ENCODE assay signal across 12 cellular contexts in the genomic region with DNA sequence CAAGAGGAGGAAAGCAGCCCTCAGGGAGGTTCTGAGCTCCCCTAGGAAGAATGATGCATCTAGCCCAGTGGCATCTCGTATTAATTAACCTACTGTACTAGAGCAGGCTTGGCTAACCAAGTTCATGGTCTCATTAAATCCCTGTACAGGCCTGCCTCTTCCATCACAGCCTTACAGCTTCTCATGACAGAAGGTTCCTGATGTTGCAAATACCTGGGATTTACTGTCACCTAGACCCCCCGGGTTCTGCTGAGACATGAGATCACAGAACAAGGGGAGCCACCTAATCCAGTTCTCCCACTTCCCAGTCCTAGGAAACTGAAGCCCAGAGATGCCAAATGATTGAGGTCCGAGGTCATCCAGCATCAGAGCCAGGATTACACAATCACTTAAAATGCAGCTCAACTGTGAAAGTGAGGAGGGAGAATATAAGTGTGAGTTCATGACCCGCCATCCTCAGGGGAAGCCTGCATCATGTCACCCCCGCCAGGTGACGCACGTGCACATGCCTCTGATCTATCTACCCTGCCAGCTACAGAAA. TPM values are rescaled to one million over a fixed set of nuclear protein-coding genes. Genes with fewer than 3 reads are reported as not detected.
DNase-seq lines count a peak whose midpoint lies in the region; ATAC-seq and TF ChIP-seq lines count a peak whose summit lies in the region.
"Had no signal": no experiment of that assay in that cellular context is flagged by ENCODE, and none has a peak within 500 bp of the region (broad histone marks: within the 10 kb centered on the region; RNA-seq: fewer than 3 reads in every experiment).

No MANE protein-coding gene starts in this region.

- H3K9me3 ChIP-seq in AG04450 (ENCODE audit: control insufficient read depth, insufficient read depth, low read length) (no peaks in the 10 kb centered on the region), neural progenitor cell (ENCODE audit: low read depth) (no peaks in the 10 kb centered on the region)

- peaks cover 45% of the 10 kb centered on the region for H3K36me3 Mint-ChIP-seq in neural progenitor cell

- H3K36me3 ChIP-seq in neural progenitor cell = peaks cover 9% of the 10 kb centered on the region

- no peak overlapping the region for H3K4me3 Mint-ChIP-seq in neural progenitor cell
- H3K4me3 Mint-ChIP-seq: stimulated activated effector memory CD8-positive, alpha-beta T cell treated with anti-CD3 and anti-CD28 coated beads, Interleukin-12 subunit alpha, Interleukin-12 subunit beta, amount 100 ng/mL, for 72 hours had no signal

- ATAC-seq in HG03469 (IDR thresholded peaks at IDR 0.05; ENCODE audit: unreplicated experiment) (no peak), HG03432 (IDR thresholded peaks at IDR 0.05; ENCODE audit: unreplicated experiment) (no peak)
- no peak for ATAC-seq in stimulated activated naive CD8-positive, alpha-beta T cell treated with anti-CD3 and anti-CD28 coated beads, Interleukin-15, Interleukin-2, amounts not matched to agents 100 U/mL and 50 U/mL, for 24 hours
- ATAC-seq: stimulated activated effector memory CD8-positive, alpha-beta T cell treated with anti-CD3 and anti-CD28 coated beads, Interleukin-12 subunit alpha, Interleukin-12 subunit beta, amount 100 ng/mL, for 72 hours had no signal

- no peak overlapping the region for H3K9ac ChIP-seq in neural progenitor cell

- H3K27me3 ChIP-seq in AG04450 (ENCODE audit: control insufficient read depth, insufficient read depth, low read length) = no peaks in the 10 kb centered on the region
- no peaks in the 10 kb centered on the region for H3K27me3 ChIP-seq in neural progenitor cell

- peaks cover 10% of the 10 kb centered on the region for H3K4me1 Mint-ChIP-seq in neural progenitor cell
- H3K4me1 Mint-ChIP-seq: stimulated activated effector memory CD8-positive, alpha-beta T cell treated with anti-CD3 and anti-CD28 coated beads, Interleukin-12 subunit alpha, Interleukin-12 subunit beta, amount 100 ng/mL, for 72 hours had no signal

- CTCF ChIA-PET in AG04450 (lab: Charles Lee) = interaction anchor here (0.8 to 1.1 kb wide), 3 partner anchors 23 to 157 kb away, joined by 3 read pairs; a partner anchor contains a TSS

- no peaks in the 10 kb centered on the region for H3K4me1 ChIP-seq in neural progenitor cell

- peaks cover 6% of the 10 kb centered on the region for H3F3A ChIP-seq in neural progenitor cell (ENCODE audit: low read depth)

- H3K4me2 ChIP-seq in neural progenitor cell = no peak overlapping the region

- H3K27ac ChIP-seq in AG04450 (ENCODE audit: low read depth, low read length) = peak overlapping the region; percentile 88
- H3K27ac ChIP-seq in neural progenitor cell = peak overlapping the region; percentile 46

- DNase-seq in AG04450 (ENCODE audit: low read depth, low spot score) = peak; percentile 67
- DNase-seq in M059J (ENCODE audit: low read depth) = peak; percentile 76
- peak; percentile 93 for DNase-seq in fibroblast of gingiva (ENCODE audit: low read depth)
- DNase-seq in neural progenitor cell (ENCODE audit: low spot score) = no peak
- DNase-seq in stimulated activated naive CD8-positive, alpha-beta T cell treated with anti-CD3 and anti-CD28 coated beads, Interleukin-15, Interleukin-2, amounts not matched to agents 100 U/mL and 50 U/mL, for 24 hours = no peak
- DNase-seq in NCI-H2081 (lab: John Stamatoyannopoulos, UW) = no peak
- DNase-seq: NCI-H1694 treated with DMSO at 0.1 percent for 48 hours had no signal

- peaks cover 6% of the 10 kb centered on the region for H3K27me3 Mint-ChIP-seq in neural progenitor cell (ENCODE audit: insufficient read depth, low read depth)
- H3K27me3 Mint-ChIP-seq: progenitor cell of endocrine pancreas had no signal

- H3K9me3 Mint-ChIP-seq in neural progenitor cell = no peaks in the 10 kb centered on the region
- H3K9me3 Mint-ChIP-seq: stimulated activated effector memory CD8-positive, alpha-beta T cell treated with anti-CD3 and anti-CD28 coated beads, Interleukin-12 subunit alpha, Interleukin-12 subunit beta, amount 100 ng/mL, for 72 hours had no signal

- TF ChIP-seq CTCF in AG04450 (IDR thresholded peaks at IDR 0.05; ENCODE audit: low read depth, low read length) (no peak), neural progenitor cell (IDR thresholded peaks at IDR 0.05) (no peak)

- H3K4me3 ChIP-seq in AG04450 (ENCODE audit: low read depth, low read length) = no peak overlapping the region
- no peak overlapping the region for H3K4me3 ChIP-seq in neural progenitor cell

- peaks cover 8% of the 10 kb centered on the region for H4K20me1 ChIP-seq in neural progenitor cell (ENCODE audit: low read depth)

- peaks cover 2% of the 10 kb centered on the region for H3K79me2 ChIP-seq in neural progenitor cell (ENCODE audit: low read depth)

- no peak overlapping the region for H2AFZ ChIP-seq in neural progenitor cell (replicated peaks)

- no peak overlapping the region for H3K27ac Mint-ChIP-seq in neural progenitor cell

- POLR2A ChIA-PET in AG04450 (lab: Yijun Ruan, JAX) = interaction anchor here (0.5 to 1.6 kb wide), 7 partner anchors 13 to 141 kb away, joined by 3 to 15 read pairs (median 4); a partner anchor contains a TSS

RNA-seq across cellular contexts. Expression of a gene that starts 23.9 kb away (rescaled TPM):
- 161 and 163 TPM in 2 replicates for polyA plus RNA-seq in AG04450 (2011; rRNA removed)
- polyA minus RNA-seq in AG04450 (2011; rRNA and poly(A)+ RNA removed) = 273 and 347 TPM in 2 replicates
- total RNA-seq in M059J (2014; rRNA removed; shearing (Covaris generic)) = 103 and 151 TPM in 2 replicates
- total RNA-seq in neural progenitor cell (ENCODE audit: low replicate concordance) = 221 and 273 TPM in 2 replicates

RNA-seq across cellular contexts. Expression of a gene that starts 29.6 kb away (rescaled TPM):
- polyA plus RNA-seq in AG04450 (2011; rRNA removed) = 7.6 and 9.3 TPM in 2 replicates
- polyA minus RNA-seq in AG04450 (2011; rRNA and poly(A)+ RNA removed) = 28.0 and 39.1 TPM in 2 replicates
- 12.1 and 17.1 TPM in 2 replicates for total RNA-seq in M059J (2014; rRNA removed; shearing (Covaris generic))
- 28.5 and 33.3 TPM in 2 replicates for total RNA-seq in neural progenitor cell (ENCODE audit: low replicate concordance)

RNA-seq across cellular contexts. Expression of a gene that starts 35.6 kb away (rescaled TPM):
- polyA plus RNA-seq in AG04450 (2011; rRNA removed) = 0.47 and 0.56 TPM in 2 replicates
- polyA minus RNA-seq in AG04450 (2011; rRNA and poly(A)+ RNA removed) = 0.74 and 2.0 TPM in 2 replicates
- 0.27 and 1.7 TPM in 2 replicates for total RNA-seq in M059J (2014; rRNA removed; shearing (Covaris generic))
- total RNA-seq in neural progenitor cell (ENCODE audit: low replicate concordance) = 4.1 and 4.6 TPM in 2 replicates

RNA-seq across cellular contexts. Expression of a gene that starts 57.2 kb away (rescaled TPM):
- 0.06 TPM in 2 replicates for polyA plus RNA-seq in AG04450 (2011; rRNA removed)
- polyA minus RNA-seq in AG04450 (2011; rRNA and poly(A)+ RNA removed) = not detected in 2 replicates
- total RNA-seq in M059J (2014; rRNA removed; shearing (Covaris generic)) = not detected in 2 replicates
- 0.65 TPM in 1 of 2 replicates, not detected in the other for total RNA-seq in neural progenitor cell (ENCODE audit: low replicate concordance)
- total RNA-seq: progenitor cell of endocrine pancreas; T-helper 1 cell treated with Interleukin-12 subunit alpha and Interleukin-12 subunit beta and Interleukin-4 antibody, amounts not matched to agents 30 ng/mL and 1 ng/mL, for 36 hours had no signal

RNA-seq across cellular contexts. Expression of a gene that starts 58.8 kb away (rescaled TPM):
- polyA plus RNA-seq in AG04450 (2011; rRNA removed) = 97.4 and 106 TPM in 2 replicates
- 46.1 and 49.6 TPM in 2 replicates for polyA minus RNA-seq in AG04450 (2011; rRNA and poly(A)+ RNA removed)
- total RNA-seq in M059J (2014; rRNA removed; shearing (Covaris generic)) = 54.9 and 56.2 TPM in 2 replicates
- total RNA-seq in neural progenitor cell (ENCODE audit: low replicate concordance) = 99.5 and 106 TPM in 2 replicates

Comparison
In these comparisons a context has a peak if more than half of its experiments do, and no peak if none do; other contexts are left out.
1. DNase-seq: peak in AG04450 (single experiment), M059J (single experiment) and fibroblast of gingiva (single experiment); none in neural progenitor cell (single experiment), stimulated activated naive CD8-positive, alpha-beta T cell treated with anti-CD3 and anti-CD28 coated beads, Interleukin-15, Interleukin-2, amounts not matched to agents 100 U/mL and 50 U/mL, for 24 hours (single experiment) and NCI-H2081 (0 of 2).